22 cellular contexts compared by ENCODE assay signal in genomic region chr9:38208206-38208901, GRCh38.
DNase-seq lines count a peak whose midpoint lies in the region; TF ChIP-seq lines count a peak whose summit lies in the region.
"Had no signal": no experiment of that assay in that cellular context is flagged by ENCODE, and none has a peak within 500 bp of the region (broad histone marks: within the 10 kb centered on the region; RNA-seq: fewer than 3 reads in every experiment).

No MANE protein-coding gene starts in this region.

- H3K4me3 ChIP-seq in esophagus squamous epithelium: no peak overlapping the region
- no peak overlapping the region for H3K4me3 ChIP-seq in smooth muscle cell
- no peak overlapping the region for H3K4me3 ChIP-seq in transverse colon
- no peak overlapping the region for H3K4me3 ChIP-seq in H7 (ENCODE audit: insufficient read depth, low read depth, low read length)

- H3K9ac ChIP-seq in smooth muscle cell (ENCODE audit: low read depth): no peak overlapping the region

- peaks cover 0 to 30% (median 5%) of the 10 kb centered on the region in 3 donors for H3K4me1 ChIP-seq in esophagus squamous epithelium
- H3K4me1 ChIP-seq in smooth muscle cell (ENCODE audit: low read depth): peaks cover 9% of the 10 kb centered on the region
- H3K4me1 ChIP-seq in transverse colon: no peaks in the 10 kb centered on the region
- H3K4me1 ChIP-seq: BE2C had no signal

- no peaks in the 10 kb centered on the region for H3K36me3 ChIP-seq in esophagus squamous epithelium
- no peaks in the 10 kb centered on the region for H3K36me3 ChIP-seq in smooth muscle cell (ENCODE audit: low read depth)
- no peaks in the 10 kb centered on the region for H3K36me3 ChIP-seq in transverse colon
- H3K36me3 ChIP-seq in H7 (replicated peaks; ENCODE audit: control insufficient read depth, insufficient read depth, low read length): no peaks in the 10 kb centered on the region
- H3K36me3 ChIP-seq: BE2C had no signal

- TF ChIP-seq CTCF in esophagus squamous epithelium (IDR thresholded peaks at IDR 0.05) (no peak), smooth muscle cell (IDR thresholded peaks at IDR 0.05; ENCODE audit: borderline replicate concordance, insufficient read depth, poor library complexity, severe bottlenecking) (no peak), transverse colon (IDR thresholded peaks at IDR 0.05) (no peak)

- in situ Hi-C loops in transverse colon (cut with MboI; ENCODE audit: low pct_ligation_motif_present in 1 of 4, low pct_unique_long_range_greater_than_20kb in 1 of 4, low sequenced_read_pairs in 3 of 4): loop anchor here in 1 of 4 donors (25.0 kb wide), 1 partner anchor 96 kb away; no protein-coding TSS in a partner anchor

- H3F3A ChIP-seq in smooth muscle cell (ENCODE audit: low read depth): no peaks in the 10 kb centered on the region

- H3K4me2 ChIP-seq in smooth muscle cell: no peak overlapping the region

- no peak for TF ChIP-seq EP300 in transverse colon (IDR thresholded peaks at IDR 0.05; ENCODE audit: low read depth)

- 41 to 48% methylated on average over 3 to 4 of the region's 4 CpGs for WGBS in esophagus squamous epithelium, 2 donors
- WGBS in smooth muscle cell (ENCODE audit: low lambda C conversion rate): 65% methylated on average over 4 of the region's 4 CpGs
- WGBS in transverse colon (ENCODE audit: low coverage in 1 of 2), 2 donors: 87 to 88% methylated on average over 3 to 4 of the region's 4 CpGs

- TF ChIP-seq POLR2A in esophagus squamous epithelium (IDR thresholded peaks at IDR 0.05) (no peak), transverse colon (IDR thresholded peaks at IDR 0.05) (no peak)

- DNase-seq in DMS53 (lab: John Stamatoyannopoulos, UW): peak; percentile 35
- DNase-seq in DMS53 treated with DMSO at 0.1 percent for 48 hours (lab: John Stamatoyannopoulos, UW; ENCODE audit: unreplicated experiment): no peak
- DNase-seq in SW480 (ENCODE audit: low spot score): peak; percentile 14
- DNase-seq in esophagus squamous epithelium (lab: John Stamatoyannopoulos, UW): no peak
- no peak for DNase-seq in smooth muscle cell (lab: John Stamatoyannopoulos, UW; ENCODE audit: unreplicated experiment)
- no peak for DNase-seq in hepatic stellate cell (ENCODE audit: low spot score)
- no peak for DNase-seq in transverse colon
- no peak for DNase-seq in H7
- DNase-seq: activated CD4-positive, alpha-beta T cell treated with anti-CD3 and anti-CD28 coated beads, Interleukin-2, amount 50 U/mL, for 48 hours; activated naive CD4-positive, alpha-beta T cell; amygdala; BE2C; effector CD4-positive, alpha-beta T cell; GDM1; hippocampal formation; mesenchymal stem cell; natural killer cell; NCI-H2029 treated with DMSO at 0.1 percent for 48 hours; NCI-H526 treated with DMSO at 0.1 percent for 48 hours; SHP77 had no signal

- peak overlapping the region; percentile 30 to 85 (median 76) for H3K27ac ChIP-seq in esophagus squamous epithelium
- H3K27ac ChIP-seq in smooth muscle cell (ENCODE audit: low read depth): peak overlapping the region; percentile 69
- no peak overlapping the region for H3K27ac ChIP-seq in transverse colon
- H3K27ac ChIP-seq: 22Rv1, VCaP had no signal

- H4K20me1 ChIP-seq in smooth muscle cell (ENCODE audit: low read depth): no peaks in the 10 kb centered on the region

- no peaks in the 10 kb centered on the region for H3K27me3 ChIP-seq in esophagus squamous epithelium
- H3K27me3 ChIP-seq in smooth muscle cell (ENCODE audit: low read depth): peaks cover 2% of the 10 kb centered on the region
- H3K27me3 ChIP-seq in transverse colon: no peaks in the 10 kb centered on the region
- peaks cover 70% of the 10 kb centered on the region for H3K27me3 ChIP-seq in H7 (ENCODE audit: control insufficient read depth, insufficient read depth, low read length)
- H3K27me3 ChIP-seq: BE2C had no signal

- H2AFZ ChIP-seq in smooth muscle cell (ENCODE audit: low read depth): no peak overlapping the region

- intact Hi-C loops in esophagus squamous epithelium (cut with DNase I) (no loop called here), transverse colon (cut with DNase I; ENCODE audit: low total_unique reads) (no loop called here)

- no peaks in the 10 kb centered on the region for H3K79me2 ChIP-seq in smooth muscle cell (ENCODE audit: low read depth)

- H3K9me3 ChIP-seq in esophagus squamous epithelium: no peaks in the 10 kb centered on the region
- H3K9me3 ChIP-seq in smooth muscle cell (replicated peaks; ENCODE audit: low read depth): no peaks in the 10 kb centered on the region
- H3K9me3 ChIP-seq in transverse colon: no peaks in the 10 kb centered on the region
- H3K9me3 ChIP-seq: BE2C had no signal

Comparison
In these comparisons a context has a peak if more than half of its experiments do, and no peak if none do; other contexts are left out.
1. DNase-seq: peak in DMS53 (single experiment) and SW480 (single experiment); none in DMS53 treated with DMSO at 0.1 percent for 48 hours (single experiment), esophagus squamous epithelium (single experiment), smooth muscle cell (single experiment), hepatic stellate cell (single experiment), transverse colon (single experiment) and H7 (single experiment).
2. H3K27ac ChIP-seq: peak in esophagus squamous epithelium (4 of 4) and smooth muscle cell (single experiment); none in transverse colon (0 of 4).